In genomic region chr22:45565973-45566372, GRCh38 we compare ENCODE assay signal across 30 cellular contexts.
"Had no signal": no experiment of that assay in that cellular context is flagged by ENCODE, and none has a peak within 500 bp of the region (broad histone marks: within the 10 kb centered on the region; RNA-seq: fewer than 3 reads in every experiment).

No MANE protein-coding gene starts in this region.

- FAIRE-seq: frontal cortex had no signal

- H3K4me3 ChIP-seq: ascending aorta, breast epithelium, cardiac muscle cell, coronary artery, dorsolateral prefrontal cortex had no signal

- H3K4me3 Mint-ChIP-seq: activated CD4-positive, alpha-beta memory T cell treated with anti-CD3 and anti-CD28 coated beads, Interleukin-2, amount 10 ng/mL, durations not matched to agents 7 days and 5 days; activated CD4-positive, alpha-beta T cell treated with anti-CD3 and anti-CD28 coated beads, Interleukin-2, amount 10 ng/mL, durations not matched to agents 7 days and 5 days; activated naive CD4-positive, alpha-beta T cell treated with anti-CD3 and anti-CD28 coated beads, Interleukin-2, amount 10 ng/mL, durations not matched to agents 7 days and 5 days; activated naive CD8-positive, alpha-beta T cell treated with anti-CD3 and anti-CD28 coated beads, Interleukin-2, amount 10 ng/mL, durations not matched to agents 7 days and 5 days; activated T-cell treated with anti-CD3 and anti-CD28 coated beads, Interleukin-2, amount 50 U/mL, for 24 hours; activated T-cell treated with anti-CD3 and anti-CD28 coated beads, Interleukin-2, amount 50 U/mL, for 72 hours; brain; dendritic cell treated with granulocyte-macrophage colony-stimulating factor and Interleukin-4, amounts not matched to agents 40 ng/mL and 50 ng/mL, for 4 days; endodermal cell had no signal

- ATAC-seq: activated naive CD4-positive, alpha-beta T cell treated with anti-CD3 and anti-CD28 coated beads, Interleukin-2, amount 50 U/mL, for 72 hours; activated T-cell treated with anti-CD3 and anti-CD28 coated beads, Interleukin-2, amount 50 U/mL, for 72 hours; esophagus mucosa had no signal

- H3K36me3 Mint-ChIP-seq: activated naive CD8-positive, alpha-beta T cell treated with anti-CD3 and anti-CD28 coated beads, Interleukin-2, amount 10 ng/mL, durations not matched to agents 7 days and 5 days had no signal

- H3K27ac ChIP-seq: ascending aorta, breast epithelium, cardiac muscle cell, coronary artery, dorsolateral prefrontal cortex had no signal

- H3K27ac Mint-ChIP-seq: activated CD4-positive, alpha-beta memory T cell treated with anti-CD3 and anti-CD28 coated beads, Interleukin-2, amount 10 ng/mL, durations not matched to agents 7 days and 5 days; activated CD4-positive, alpha-beta T cell treated with anti-CD3 and anti-CD28 coated beads, Interleukin-2, amount 10 ng/mL, durations not matched to agents 7 days and 5 days; activated naive CD4-positive, alpha-beta T cell treated with anti-CD3 and anti-CD28 coated beads, Interleukin-2, amount 10 ng/mL, durations not matched to agents 7 days and 5 days; activated naive CD4-positive, alpha-beta T cell treated with anti-CD3 and anti-CD28 coated beads, Interleukin-2, amount 50 U/mL, for 72 hours; activated naive CD8-positive, alpha-beta T cell treated with anti-CD3 and anti-CD28 coated beads, Interleukin-2, amount 10 ng/mL, durations not matched to agents 7 days and 5 days; activated T-cell treated with anti-CD3 and anti-CD28 coated beads, Interleukin-2, amount 50 U/mL, for 24 hours; activated T-cell treated with anti-CD3 and anti-CD28 coated beads, Interleukin-2, amount 50 U/mL, for 72 hours; dendritic cell treated with granulocyte-macrophage colony-stimulating factor and Interleukin-4, amounts not matched to agents 40 ng/mL and 50 ng/mL, for 4 days; endodermal cell had no signal

- H3K4me1 ChIP-seq: ascending aorta, breast epithelium had no signal

- H3K27me3 ChIP-seq: ascending aorta, breast epithelium, cardiac muscle cell had no signal

- H3K9me3 ChIP-seq: breast epithelium had no signal

- H3K36me3 ChIP-seq: breast epithelium, cardiac muscle cell had no signal

- DNase-seq: activated CD4-positive, alpha-beta memory T cell treated with anti-CD3 and anti-CD28 coated beads, Interleukin-2, amount 10 ng/mL, durations not matched to agents 7 days and 5 days; activated CD4-positive, alpha-beta T cell treated with anti-CD3 and anti-CD28 coated beads for 1 hour; activated CD4-positive, alpha-beta T cell treated with anti-CD3 and anti-CD28 coated beads for 4 hours; activated CD4-positive, alpha-beta T cell treated with anti-CD3 and anti-CD28 coated beads, Interleukin-2, amount 10 ng/mL, durations not matched to agents 7 days and 5 days; activated CD4-positive, alpha-beta T cell treated with anti-CD3 and anti-CD28 coated beads, Interleukin-2, amount 50 U/mL, for 4 hours; activated CD8-positive, alpha-beta memory T cell treated with anti-CD3 and anti-CD28 coated beads, Interleukin-2, amount 50 U/mL, for 48 hours; activated gamma-delta T cell; activated naive CD4-positive, alpha-beta T cell; activated naive CD4-positive, alpha-beta T cell treated with anti-CD3 and anti-CD28 coated beads, Interleukin-2, amount 10 ng/mL, durations not matched to agents 7 days and 5 days; activated naive CD8-positive, alpha-beta T cell treated with anti-CD3 and anti-CD28 coated beads, Interleukin-2, amount 10 ng/mL, durations not matched to agents 7 days and 5 days; activated T-cell treated with anti-CD3 and anti-CD28 coated beads for 4 hours; activated T-cell treated with anti-CD3 and anti-CD28 coated beads, Interleukin-2, amount 50 U/mL, for 24 hours; activated T-cell treated with anti-CD3 and anti-CD28 coated beads, Interleukin-2, amount 50 U/mL, for 72 hours; central memory CD4-positive, alpha-beta T cell; cerebellar nuclear complex; dorsolateral prefrontal cortex; effector memory CD4-positive, alpha-beta T cell; endodermal cell; foreskin fibroblast; head of caudate nucleus; T-helper 2 cell had no signal

- H3K4me1 Mint-ChIP-seq: activated CD4-positive, alpha-beta memory T cell treated with anti-CD3 and anti-CD28 coated beads, Interleukin-2, amount 10 ng/mL, durations not matched to agents 7 days and 5 days; activated CD4-positive, alpha-beta T cell treated with anti-CD3 and anti-CD28 coated beads, Interleukin-2, amount 10 ng/mL, durations not matched to agents 7 days and 5 days; activated naive CD4-positive, alpha-beta T cell treated with anti-CD3 and anti-CD28 coated beads, Interleukin-2, amount 10 ng/mL, durations not matched to agents 7 days and 5 days; activated naive CD8-positive, alpha-beta T cell treated with anti-CD3 and anti-CD28 coated beads, Interleukin-2, amount 10 ng/mL, durations not matched to agents 7 days and 5 days; brain; endodermal cell had no signal
